ENCODE assay signal across 1 cellular context in the genomic region with DNA sequence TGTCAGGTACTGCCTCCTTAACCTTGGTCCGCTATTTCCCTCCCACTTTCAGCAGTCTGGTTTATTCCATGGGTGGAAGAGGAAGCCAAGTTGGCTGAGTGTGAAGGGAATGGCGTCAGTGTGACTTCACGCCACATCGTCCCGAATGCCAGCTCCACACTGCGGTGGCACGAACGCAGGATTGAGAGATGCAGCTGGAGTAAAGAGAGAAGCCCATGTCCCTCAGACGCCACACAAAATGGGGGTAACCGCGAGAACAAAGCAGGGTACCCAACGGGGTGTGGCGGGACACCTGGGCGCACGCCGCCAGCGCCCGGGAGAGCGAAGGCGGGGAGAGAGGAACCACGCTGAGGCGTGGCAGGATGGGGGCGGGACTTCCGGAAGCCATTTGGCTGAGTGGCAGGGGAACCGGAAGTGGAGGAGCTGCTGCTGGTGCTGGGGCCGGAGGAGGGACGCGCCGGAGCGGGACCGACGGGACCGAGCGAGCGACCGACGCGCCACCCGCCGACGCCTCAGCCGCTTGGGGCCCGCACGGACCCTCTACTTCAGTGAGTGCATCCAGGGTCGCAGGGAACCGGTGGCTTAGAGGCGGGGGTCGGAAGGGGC.
TF ChIP-seq lines count a peak whose summit lies in the region.

A gene with protein sequence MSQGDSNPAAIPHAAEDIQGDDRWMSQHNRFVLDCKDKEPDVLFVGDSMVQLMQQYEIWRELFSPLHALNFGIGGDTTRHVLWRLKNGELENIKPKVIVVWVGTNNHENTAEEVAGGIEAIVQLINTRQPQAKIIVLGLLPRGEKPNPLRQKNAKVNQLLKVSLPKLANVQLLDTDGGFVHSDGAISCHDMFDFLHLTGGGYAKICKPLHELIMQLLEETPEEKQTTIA (plus strand): TSS at position 417 of the 606 bp plus-strand sequence. CDS start 8,161 bp downstream, outside the sequence.

TF ChIP-seq in K562, 482 proteins besides CTCF, POLR2A, EP300 and RAD21 (continued from another document and continues in another):
- TF ChIP-seq ZFPM2 (CRISPR knock-in tag; IDR thresholded peaks at IDR 0.05) = no peak
- TF ChIP-seq, protein P1, sequence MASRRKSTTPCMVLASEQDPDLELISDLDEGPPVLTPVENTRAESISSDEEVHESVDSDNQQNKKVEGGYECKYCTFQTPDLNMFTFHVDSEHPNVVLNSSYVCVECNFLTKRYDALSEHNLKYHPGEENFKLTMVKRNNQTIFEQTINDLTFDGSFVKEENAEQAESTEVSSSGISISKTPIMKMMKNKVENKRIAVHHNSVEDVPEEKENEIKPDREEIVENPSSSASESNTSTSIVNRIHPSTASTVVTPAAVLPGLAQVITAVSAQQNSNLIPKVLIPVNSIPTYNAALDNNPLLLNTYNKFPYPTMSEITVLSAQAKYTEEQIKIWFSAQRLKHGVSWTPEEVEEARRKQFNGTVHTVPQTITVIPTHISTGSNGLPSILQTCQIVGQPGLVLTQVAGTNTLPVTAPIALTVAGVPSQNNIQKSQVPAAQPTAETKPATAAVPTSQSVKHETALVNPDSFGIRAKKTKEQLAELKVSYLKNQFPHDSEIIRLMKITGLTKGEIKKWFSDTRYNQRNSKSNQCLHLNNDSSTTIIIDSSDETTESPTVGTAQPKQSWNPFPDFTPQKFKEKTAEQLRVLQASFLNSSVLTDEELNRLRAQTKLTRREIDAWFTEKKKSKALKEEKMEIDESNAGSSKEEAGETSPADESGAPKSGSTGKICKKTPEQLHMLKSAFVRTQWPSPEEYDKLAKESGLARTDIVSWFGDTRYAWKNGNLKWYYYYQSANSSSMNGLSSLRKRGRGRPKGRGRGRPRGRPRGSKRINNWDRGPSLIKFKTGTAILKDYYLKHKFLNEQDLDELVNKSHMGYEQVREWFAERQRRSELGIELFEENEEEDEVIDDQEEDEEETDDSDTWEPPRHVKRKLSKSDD (conservative IDR thresholded peaks at IDR 0.05; ENCODE audit: low read length) = 0 out of 2 replicates have a peak, but pooled peaks have one; percentile 57
- no peak for TF ChIP-seq NR2C1 (IDR thresholded peaks at IDR 0.05)
- 0 out of 2 replicates have a peak, but pooled peaks have one; percentile 18 for TF ChIP-seq NR2C1 (tag; IDR thresholded peaks at IDR 0.05)
- TF ChIP-seq SREBF2 (CRISPR knock-in tag; IDR thresholded peaks at IDR 0.05) = no peak
- no peak for TF ChIP-seq ZNF23 (CRISPR knock-in tag; IDR thresholded peaks at IDR 0.05)
- TF ChIP-seq, protein P2, sequence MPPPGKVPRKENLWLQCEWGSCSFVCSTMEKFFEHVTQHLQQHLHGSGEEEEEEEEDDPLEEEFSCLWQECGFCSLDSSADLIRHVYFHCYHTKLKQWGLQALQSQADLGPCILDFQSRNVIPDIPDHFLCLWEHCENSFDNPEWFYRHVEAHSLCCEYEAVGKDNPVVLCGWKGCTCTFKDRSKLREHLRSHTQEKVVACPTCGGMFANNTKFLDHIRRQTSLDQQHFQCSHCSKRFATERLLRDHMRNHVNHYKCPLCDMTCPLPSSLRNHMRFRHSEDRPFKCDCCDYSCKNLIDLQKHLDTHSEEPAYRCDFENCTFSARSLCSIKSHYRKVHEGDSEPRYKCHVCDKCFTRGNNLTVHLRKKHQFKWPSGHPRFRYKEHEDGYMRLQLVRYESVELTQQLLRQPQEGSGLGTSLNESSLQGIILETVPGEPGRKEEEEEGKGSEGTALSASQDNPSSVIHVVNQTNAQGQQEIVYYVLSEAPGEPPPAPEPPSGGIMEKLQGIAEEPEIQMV (tag; conservative IDR thresholded peaks at IDR 0.05; ENCODE audit: low read depth) = no peak
- no peak for TF ChIP-seq SRSF7 (optimal IDR thresholded peaks at IDR 0.05; ENCODE audit: low read depth, low read length)
- TF ChIP-seq TRIM28 (IDR thresholded peaks at IDR 0.05) = no peak
- TF ChIP-seq, protein P3, sequence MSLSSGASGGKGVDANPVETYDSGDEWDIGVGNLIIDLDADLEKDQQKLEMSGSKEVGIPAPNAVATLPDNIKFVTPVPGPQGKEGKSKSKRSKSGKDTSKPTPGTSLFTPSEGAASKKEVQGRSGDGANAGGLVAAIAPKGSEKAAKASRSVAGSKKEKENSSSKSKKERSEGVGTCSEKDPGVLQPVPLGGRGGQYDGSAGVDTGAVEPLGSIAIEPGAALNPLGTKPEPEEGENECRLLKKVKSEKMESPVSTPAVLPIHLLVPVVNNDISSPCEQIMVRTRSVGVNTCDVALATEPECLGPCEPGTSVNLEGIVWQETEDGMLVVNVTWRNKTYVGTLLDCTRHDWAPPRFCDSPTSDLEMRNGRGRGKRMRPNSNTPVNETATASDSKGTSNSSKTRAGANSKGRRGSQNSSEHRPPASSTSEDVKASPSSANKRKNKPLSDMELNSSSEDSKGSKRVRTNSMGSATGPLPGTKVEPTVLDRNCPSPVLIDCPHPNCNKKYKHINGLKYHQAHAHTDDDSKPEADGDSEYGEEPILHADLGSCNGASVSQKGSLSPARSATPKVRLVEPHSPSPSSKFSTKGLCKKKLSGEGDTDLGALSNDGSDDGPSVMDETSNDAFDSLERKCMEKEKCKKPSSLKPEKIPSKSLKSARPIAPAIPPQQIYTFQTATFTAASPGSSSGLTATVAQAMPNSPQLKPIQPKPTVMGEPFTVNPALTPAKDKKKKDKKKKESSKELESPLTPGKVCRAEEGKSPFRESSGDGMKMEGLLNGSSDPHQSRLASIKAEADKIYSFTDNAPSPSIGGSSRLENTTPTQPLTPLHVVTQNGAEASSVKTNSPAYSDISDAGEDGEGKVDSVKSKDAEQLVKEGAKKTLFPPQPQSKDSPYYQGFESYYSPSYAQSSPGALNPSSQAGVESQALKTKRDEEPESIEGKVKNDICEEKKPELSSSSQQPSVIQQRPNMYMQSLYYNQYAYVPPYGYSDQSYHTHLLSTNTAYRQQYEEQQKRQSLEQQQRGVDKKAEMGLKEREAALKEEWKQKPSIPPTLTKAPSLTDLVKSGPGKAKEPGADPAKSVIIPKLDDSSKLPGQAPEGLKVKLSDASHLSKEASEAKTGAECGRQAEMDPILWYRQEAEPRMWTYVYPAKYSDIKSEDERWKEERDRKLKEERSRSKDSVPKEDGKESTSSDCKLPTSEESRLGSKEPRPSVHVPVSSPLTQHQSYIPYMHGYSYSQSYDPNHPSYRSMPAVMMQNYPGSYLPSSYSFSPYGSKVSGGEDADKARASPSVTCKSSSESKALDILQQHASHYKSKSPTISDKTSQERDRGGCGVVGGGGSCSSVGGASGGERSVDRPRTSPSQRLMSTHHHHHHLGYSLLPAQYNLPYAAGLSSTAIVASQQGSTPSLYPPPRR (CRISPR knock-in tag; IDR thresholded peaks at IDR 0.05; ENCODE audit: borderline replicate concordance) = peak; percentile 77; the same call in 1 of the 2 replicates
- no peak for TF ChIP-seq KLF10 (CRISPR knock-in tag; IDR thresholded peaks at IDR 0.05)
- TF ChIP-seq, protein P4, sequence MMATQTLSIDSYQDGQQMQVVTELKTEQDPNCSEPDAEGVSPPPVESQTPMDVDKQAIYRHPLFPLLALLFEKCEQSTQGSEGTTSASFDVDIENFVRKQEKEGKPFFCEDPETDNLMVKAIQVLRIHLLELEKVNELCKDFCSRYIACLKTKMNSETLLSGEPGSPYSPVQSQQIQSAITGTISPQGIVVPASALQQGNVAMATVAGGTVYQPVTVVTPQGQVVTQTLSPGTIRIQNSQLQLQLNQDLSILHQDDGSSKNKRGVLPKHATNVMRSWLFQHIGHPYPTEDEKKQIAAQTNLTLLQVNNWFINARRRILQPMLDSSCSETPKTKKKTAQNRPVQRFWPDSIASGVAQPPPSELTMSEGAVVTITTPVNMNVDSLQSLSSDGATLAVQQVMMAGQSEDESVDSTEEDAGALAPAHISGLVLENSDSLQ (IDR thresholded peaks at IDR 0.05) = peak; percentile 99
- TF ChIP-seq FOXK2 (conservative IDR thresholded peaks at IDR 0.05 in 1 of 2, IDR thresholded peaks at IDR 0.05 in 1 of 2; ENCODE audit: low read depth in 2 of 2) = peak in 1 of 2 experiments; percentile 34; a peak in 1 of 4 replicates
- TF ChIP-seq ADNP (tag; IDR thresholded peaks at IDR 0.05) = no peak
- TF ChIP-seq, protein P5, sequence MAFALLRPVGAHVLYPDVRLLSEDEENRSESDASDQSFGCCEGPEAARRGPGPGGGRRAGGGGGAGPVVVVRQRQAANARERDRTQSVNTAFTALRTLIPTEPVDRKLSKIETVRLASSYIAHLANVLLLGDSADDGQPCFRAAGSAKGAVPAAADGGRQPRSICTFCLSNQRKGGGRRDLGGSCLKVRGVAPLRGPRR (CRISPR knock-in tag; IDR thresholded peaks at IDR 0.05) = no peak
- no peak for TF ChIP-seq CSDE1 (IDR thresholded peaks at IDR 0.05)
- no peak; the same call in 1 of the 2 replicates for TF ChIP-seq KLF6 (CRISPR knock-in tag; IDR thresholded peaks at IDR 0.05; ENCODE audit: borderline replicate concordance)
- TF ChIP-seq CTBP1 (IDR thresholded peaks at IDR 0.05; ENCODE audit: borderline replicate concordance) = peak; percentile 85; the same call in 1 of the 2 replicates
- no peak for TF ChIP-seq ZNF316 (IDR thresholded peaks at IDR 0.05)
- no peak for TF ChIP-seq NR4A1 (CRISPR knock-in tag; IDR thresholded peaks at IDR 0.05)
- 0 out of 2 replicates have a peak, but pooled peaks have one; percentile 52 for TF ChIP-seq NR4A1 (tag; IDR thresholded peaks at IDR 0.05)
- TF ChIP-seq, protein P6, sequence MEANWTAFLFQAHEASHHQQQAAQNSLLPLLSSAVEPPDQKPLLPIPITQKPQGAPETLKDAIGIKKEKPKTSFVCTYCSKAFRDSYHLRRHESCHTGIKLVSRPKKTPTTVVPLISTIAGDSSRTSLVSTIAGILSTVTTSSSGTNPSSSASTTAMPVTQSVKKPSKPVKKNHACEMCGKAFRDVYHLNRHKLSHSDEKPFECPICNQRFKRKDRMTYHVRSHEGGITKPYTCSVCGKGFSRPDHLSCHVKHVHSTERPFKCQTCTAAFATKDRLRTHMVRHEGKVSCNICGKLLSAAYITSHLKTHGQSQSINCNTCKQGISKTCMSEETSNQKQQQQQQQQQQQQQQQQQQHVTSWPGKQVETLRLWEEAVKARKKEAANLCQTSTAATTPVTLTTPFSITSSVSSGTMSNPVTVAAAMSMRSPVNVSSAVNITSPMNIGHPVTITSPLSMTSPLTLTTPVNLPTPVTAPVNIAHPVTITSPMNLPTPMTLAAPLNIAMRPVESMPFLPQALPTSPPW (CRISPR knock-in tag; IDR thresholded peaks at IDR 0.05) = no peak
- TF ChIP-seq FOXA3 (CRISPR knock-in tag; conservative IDR thresholded peaks at IDR 0.05 in 1 of 2, IDR thresholded peaks at IDR 0.05 in 1 of 2) = no peak
- TF ChIP-seq, protein P7, sequence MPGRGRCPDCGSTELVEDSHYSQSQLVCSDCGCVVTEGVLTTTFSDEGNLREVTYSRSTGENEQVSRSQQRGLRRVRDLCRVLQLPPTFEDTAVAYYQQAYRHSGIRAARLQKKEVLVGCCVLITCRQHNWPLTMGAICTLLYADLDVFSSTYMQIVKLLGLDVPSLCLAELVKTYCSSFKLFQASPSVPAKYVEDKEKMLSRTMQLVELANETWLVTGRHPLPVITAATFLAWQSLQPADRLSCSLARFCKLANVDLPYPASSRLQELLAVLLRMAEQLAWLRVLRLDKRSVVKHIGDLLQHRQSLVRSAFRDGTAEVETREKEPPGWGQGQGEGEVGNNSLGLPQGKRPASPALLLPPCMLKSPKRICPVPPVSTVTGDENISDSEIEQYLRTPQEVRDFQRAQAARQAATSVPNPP (IDR thresholded peaks at IDR 0.05; ENCODE audit: borderline replicate concordance, insufficient read depth, insufficient read length) = no peak
- no peak for TF ChIP-seq C11orf30 (IDR thresholded peaks at IDR 0.05; ENCODE audit: low read depth)
- TF ChIP-seq JUND (IDR thresholded peaks at IDR 0.05; ENCODE audit: borderline replicate concordance, low read depth, low read length) = peak; percentile 47; the same call in 1 of the 2 replicates
- peak; percentile 13; the same call in 1 of the 3 replicates for TF ChIP-seq JUND (tag; IDR thresholded peaks at IDR 0.05; ENCODE audit: borderline replicate concordance, low read depth, low read length)
- no peak; the same call in 1 of the 2 replicates for TF ChIP-seq POLR2H (tag; IDR thresholded peaks at IDR 0.05; ENCODE audit: low read depth)
- peak; percentile 22; the same call in 1 of the 2 replicates for TF ChIP-seq DPF2 (IDR thresholded peaks at IDR 0.05)
- peak; percentile 73 for TF ChIP-seq SP1 (CRISPR knock-in tag; IDR thresholded peaks at IDR 0.05)
- TF ChIP-seq, protein P8, sequence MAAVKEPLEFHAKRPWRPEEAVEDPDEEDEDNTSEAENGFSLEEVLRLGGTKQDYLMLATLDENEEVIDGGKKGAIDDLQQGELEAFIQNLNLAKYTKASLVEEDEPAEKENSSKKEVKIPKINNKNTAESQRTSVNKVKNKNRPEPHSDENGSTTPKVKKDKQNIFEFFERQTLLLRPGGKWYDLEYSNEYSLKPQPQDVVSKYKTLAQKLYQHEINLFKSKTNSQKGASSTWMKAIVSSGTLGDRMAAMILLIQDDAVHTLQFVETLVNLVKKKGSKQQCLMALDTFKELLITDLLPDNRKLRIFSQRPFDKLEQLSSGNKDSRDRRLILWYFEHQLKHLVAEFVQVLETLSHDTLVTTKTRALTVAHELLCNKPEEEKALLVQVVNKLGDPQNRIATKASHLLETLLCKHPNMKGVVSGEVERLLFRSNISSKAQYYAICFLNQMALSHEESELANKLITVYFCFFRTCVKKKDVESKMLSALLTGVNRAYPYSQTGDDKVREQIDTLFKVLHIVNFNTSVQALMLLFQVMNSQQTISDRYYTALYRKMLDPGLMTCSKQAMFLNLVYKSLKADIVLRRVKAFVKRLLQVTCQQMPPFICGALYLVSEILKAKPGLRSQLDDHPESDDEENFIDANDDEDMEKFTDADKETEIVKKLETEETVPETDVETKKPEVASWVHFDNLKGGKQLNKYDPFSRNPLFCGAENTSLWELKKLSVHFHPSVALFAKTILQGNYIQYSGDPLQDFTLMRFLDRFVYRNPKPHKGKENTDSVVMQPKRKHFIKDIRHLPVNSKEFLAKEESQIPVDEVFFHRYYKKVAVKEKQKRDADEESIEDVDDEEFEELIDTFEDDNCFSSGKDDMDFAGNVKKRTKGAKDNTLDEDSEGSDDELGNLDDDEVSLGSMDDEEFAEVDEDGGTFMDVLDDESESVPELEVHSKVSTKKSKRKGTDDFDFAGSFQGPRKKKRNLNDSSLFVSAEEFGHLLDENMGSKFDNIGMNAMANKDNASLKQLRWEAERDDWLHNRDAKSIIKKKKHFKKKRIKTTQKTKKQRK (IDR thresholded peaks at IDR 0.05; ENCODE audit: borderline replicate concordance, low read depth, low read length) = no peak
- TF ChIP-seq, protein P9, sequence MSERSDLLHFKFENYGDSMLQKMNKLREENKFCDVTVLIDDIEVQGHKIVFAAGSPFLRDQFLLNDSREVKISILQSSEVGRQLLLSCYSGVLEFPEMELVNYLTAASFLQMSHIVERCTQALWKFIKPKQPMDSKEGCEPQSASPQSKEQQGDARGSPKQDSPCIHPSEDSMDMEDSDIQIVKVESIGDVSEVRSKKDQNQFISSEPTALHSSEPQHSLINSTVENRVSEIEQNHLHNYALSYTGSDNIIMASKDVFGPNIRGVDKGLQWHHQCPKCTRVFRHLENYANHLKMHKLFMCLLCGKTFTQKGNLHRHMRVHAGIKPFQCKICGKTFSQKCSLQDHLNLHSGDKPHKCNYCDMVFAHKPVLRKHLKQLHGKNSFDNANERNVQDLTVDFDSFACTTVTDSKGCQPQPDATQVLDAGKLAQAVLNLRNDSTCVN (CRISPR knock-in tag; IDR thresholded peaks at IDR 0.05) = no peak
- no peak for TF ChIP-seq PHB (CRISPR knock-in tag; IDR thresholded peaks at IDR 0.05)
- TF ChIP-seq NCOA1 (IDR thresholded peaks at IDR 0.05; ENCODE audit: low read depth) = peak; percentile 33; the same call in 1 of the 2 replicates
- no peak for TF ChIP-seq ZNF444 (CRISPR knock-in tag; IDR thresholded peaks at IDR 0.05)
